Comparison of ENCODE assay signal across 9 cellular contexts in genomic region chr11:12164061-12165014, GRCh38. TPM values are rescaled to one million over a fixed set of nuclear protein-coding genes. Genes with fewer than 3 reads are reported as not detected.
DNase-seq lines count a peak whose midpoint lies in the region; TF ChIP-seq lines count a peak whose summit lies in the region.
"Had no signal": no experiment of that assay in that cellular context is flagged by ENCODE, and none has a peak within 500 bp of the region (broad histone marks: within the 10 kb centered on the region; RNA-seq: fewer than 3 reads in every experiment).

No MANE protein-coding gene starts in this region.

- no peak overlapping the region for H3K27ac Mint-ChIP-seq in type B pancreatic cell

- peak; percentile 68 for DNase-seq in G401 (ENCODE audit: low spot score)
- DNase-seq in LoVo (ENCODE audit: low spot score) = peak; percentile 91
- peak; percentile 82 for DNase-seq in dermis blood vessel endothelial cell
- DNase-seq in prostate gland (ENCODE audit: low spot score) = peak; percentile 83
- no peak for DNase-seq in type B pancreatic cell (ENCODE audit: extremely low spot score, unreplicated experiment)
- DNase-seq in RPMI8226 = no peak
- no peak for DNase-seq in spleen
- DNase-seq in NCI-H524 (lab: John Stamatoyannopoulos, UW) = no peak

- H3K4me1 Mint-ChIP-seq in type B pancreatic cell (ENCODE audit: unreplicated experiment) = peaks cover 12% of the 10 kb centered on the region

- H3K9me3 ChIP-seq in prostate gland (no peaks in the 10 kb centered on the region), spleen (no peaks in the 10 kb centered on the region)

- no peak overlapping the region for H3K4me3 ChIP-seq in prostate gland
- no peak overlapping the region for H3K4me3 ChIP-seq in spleen
- H3K4me3 ChIP-seq: SK-N-MC had no signal

- peaks cover 4% of the 10 kb centered on the region for H3K27me3 Mint-ChIP-seq in type B pancreatic cell

- intact Hi-C loops in prostate gland (cut with DNase I) = no loop called here
- intact Hi-C loops in spleen (cut with DNase I; ENCODE audit: low total_unique reads) = no loop called here

- H3K4me1 ChIP-seq in prostate gland (replicated peaks) = no peaks in the 10 kb centered on the region
- peaks cover 0 to 23% (median 3%) of the 10 kb centered on the region in 6 donors for H3K4me1 ChIP-seq in spleen

- peak; percentile 3 for TF ChIP-seq POLR2A in prostate gland (IDR thresholded peaks at IDR 0.05)
- no peak for TF ChIP-seq POLR2A in spleen (IDR thresholded peaks at IDR 0.05)

- no peaks in the 10 kb centered on the region for H3K36me3 Mint-ChIP-seq in type B pancreatic cell

- WGBS in prostate gland = 53% methylated on average over 9 of the region's 9 CpGs
- WGBS in spleen, 5 donors = 87 to 90% (median 87%) methylated on average over 9 of the region's 9 CpGs

- H3K4me3 Mint-ChIP-seq in type B pancreatic cell = no peak overlapping the region

- H3K27ac ChIP-seq in prostate gland = peak overlapping the region; percentile 52 to 58
- H3K27ac ChIP-seq in spleen = no peak overlapping the region
- H3K27ac ChIP-seq: SK-N-MC had no signal

- no peaks in the 10 kb centered on the region for H3K27me3 ChIP-seq in prostate gland (replicated peaks; ENCODE audit: insufficient read depth)
- H3K27me3 ChIP-seq in spleen (replicated peaks in 1 of 7) = no peaks in the 10 kb centered on the region

- in situ Hi-C loops in G401 (cut with HindIII; ENCODE audit: low sequenced_read_pairs) = no loop called here

- TF ChIP-seq CTCF in prostate gland (IDR thresholded peaks at IDR 0.05) = no peak
- no peak for TF ChIP-seq CTCF in type B pancreatic cell (conservative IDR thresholded peaks at IDR 0.05)
- no peak for TF ChIP-seq CTCF in spleen (IDR thresholded peaks at IDR 0.05 in 8 of 11, conservative IDR thresholded peaks at IDR 0.05 in 3 of 11)

- no peaks in the 10 kb centered on the region for H3K9me3 Mint-ChIP-seq in type B pancreatic cell

- H3K36me3 ChIP-seq in prostate gland = no peaks in the 10 kb centered on the region
- H3K36me3 ChIP-seq in spleen = peaks cover 0 to 23% (median 0%) of the 10 kb centered on the region in 6 donors

RNA-seq across cellular contexts. Expression of gene MICAL2, which starts 53.9 kb away (rescaled TPM):
- 12.6 and 21.1 TPM in 2 replicates for total RNA-seq in G401 (2014; rRNA removed; shearing (Covaris generic))
- total RNA-seq in dermis blood vessel endothelial cell (110 and 124 TPM in 2 replicates), prostate gland (100 to 1,000 TPM in 1 of 2 donors, 10 to 100 TPM in 1; 13.1 to 285 TPM), type B pancreatic cell (ENCODE audit: low replicate concordance) (35.7 and 38.0 TPM in 2 replicates), spleen (10 to 100 TPM; 18.6 to 50.8 (median 36.4) TPM)
- 1 to 10 TPM; 1.9 to 4.6 (median 2.2) TPM for polyA plus RNA-seq in spleen

Comparison
In these comparisons a context has a peak if more than half of its experiments do, and no peak if none do; other contexts are left out.
1. DNase-seq: peak in G401 (single experiment), LoVo (single experiment), dermis blood vessel endothelial cell (single experiment) and prostate gland (single experiment); none in type B pancreatic cell (single experiment), RPMI8226 (single experiment), spleen (single experiment) and NCI-H524 (0 of 2).
2. H3K27ac ChIP-seq: peak in prostate gland (2 of 2); none in spleen (0 of 8).